Comparison of ENCODE assay signal across 24 cellular contexts in the genomic region with DNA sequence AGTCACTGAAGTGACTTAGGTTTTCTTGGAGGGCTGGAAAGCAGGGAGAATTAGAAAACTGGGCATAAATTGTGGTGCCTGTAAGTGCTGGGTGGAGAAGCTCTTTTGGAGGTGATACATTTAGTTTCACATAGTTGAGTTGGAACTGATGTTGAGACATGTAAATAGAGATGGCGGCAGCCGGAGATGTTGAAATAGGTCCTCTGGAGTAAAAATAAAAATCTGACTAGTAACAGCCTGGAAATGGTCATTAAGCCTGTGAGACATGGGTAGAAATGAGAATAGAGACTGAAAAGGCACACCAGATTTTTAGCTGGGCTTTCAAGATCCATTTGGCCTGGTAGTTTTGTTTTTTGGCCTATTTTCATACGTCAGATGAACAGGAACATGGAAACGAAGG.
"Had no signal": no experiment of that assay in that cellular context is flagged by ENCODE, and none has a peak within 500 bp of the region (broad histone marks: within the 10 kb centered on the region; RNA-seq: fewer than 3 reads in every experiment).

No MANE protein-coding gene starts in this region.

- H3K9me3 Mint-ChIP-seq: effector memory CD8-positive, alpha-beta T cell; natural killer cell treated with Interleukin-12 subunit alpha and Interleukin-12 subunit beta and Interleukin-15 and Interleukin-18, amount 100 ng/mL, for 72 hours; stimulated activated naive B cell treated with anti-CD40 and anti-IgM and Interleukin-4, amounts not matched to agents 10 μg/mL and 1 μg/mL and 100 μg/mL, for 72 hours had no signal

- H3K4me3 Mint-ChIP-seq: dendritic cell treated with granulocyte-macrophage colony-stimulating factor and Interleukin-4, amounts not matched to agents 40 ng/mL and 50 ng/mL, for 4 days; effector memory CD8-positive, alpha-beta T cell; natural killer cell treated with Interleukin-12 subunit alpha and Interleukin-12 subunit beta and Interleukin-15 and Interleukin-18, amount 100 ng/mL, for 72 hours; stimulated activated naive B cell treated with anti-CD40 and anti-IgM and Interleukin-4, amounts not matched to agents 10 μg/mL and 1 μg/mL and 100 μg/mL, for 72 hours; stimulated activated naive CD8-positive, alpha-beta T cell treated with anti-CD3 and anti-CD28 coated beads, Interleukin-15, amount 100 ng/mL, for 72 hours had no signal

- DNase-seq: effector memory CD8-positive, alpha-beta T cell; glutamatergic neuron; left colon; left ventricle myocardium superior; mesenchymal stem cell; midbrain; sigmoid colon; stimulated activated CD4-positive, alpha-beta T cell treated with anti-CD3 and anti-CD28 coated beads, Interleukin-2, amount 100 ng/mL, for 24 hours; stimulated activated CD4-positive, alpha-beta T cell treated with anti-CD3 and anti-CD28 coated beads, Interleukin-4, amount 100 ng/mL, for 4 hours; stimulated activated naive B cell treated with anti-CD40 and anti-IgM and Interleukin-4, amounts not matched to agents 10 μg/mL and 1 μg/mL and 100 μg/mL, for 72 hours; stimulated activated naive CD8-positive, alpha-beta T cell treated with anti-CD3 and anti-CD28 coated beads, Interleukin-15, amount 100 ng/mL, for 72 hours; testis; upper lobe of right lung had no signal

- H3K9me3 ChIP-seq: esophagus muscularis mucosa, gastroesophageal sphincter, neutrophil, right atrium auricular region, sigmoid colon, testis, tibial nerve, upper lobe of right lung, vagina had no signal

- H3K27ac Mint-ChIP-seq: dendritic cell treated with granulocyte-macrophage colony-stimulating factor and Interleukin-4, amounts not matched to agents 40 ng/mL and 50 ng/mL, for 4 days; effector memory CD8-positive, alpha-beta T cell; natural killer cell treated with Interleukin-12 subunit alpha and Interleukin-12 subunit beta and Interleukin-15 and Interleukin-18, amount 100 ng/mL, for 72 hours had no signal

- H3K27ac ChIP-seq: epithelial cell of prostate, esophagus muscularis mucosa, gastroesophageal sphincter, neutrophil, right atrium auricular region, sigmoid colon, skin epidermis, testis, tibial nerve, upper lobe of right lung, vagina had no signal

- H3K27me3 ChIP-seq: esophagus muscularis mucosa, gastroesophageal sphincter, neutrophil, right atrium auricular region, sigmoid colon, testis, tibial nerve, upper lobe of right lung, vagina had no signal

- H3K27me3 Mint-ChIP-seq: dendritic cell treated with granulocyte-macrophage colony-stimulating factor and Interleukin-4, amounts not matched to agents 40 ng/mL and 50 ng/mL, for 4 days; effector memory CD8-positive, alpha-beta T cell; natural killer cell treated with Interleukin-12 subunit alpha and Interleukin-12 subunit beta and Interleukin-15 and Interleukin-18, amount 100 ng/mL, for 72 hours; stimulated activated naive B cell treated with anti-CD40 and anti-IgM and Interleukin-4, amounts not matched to agents 10 μg/mL and 1 μg/mL and 100 μg/mL, for 72 hours; stimulated activated naive CD8-positive, alpha-beta T cell treated with anti-CD3 and anti-CD28 coated beads, Interleukin-15, amount 100 ng/mL, for 72 hours had no signal

- H3K4me3 ChIP-seq: esophagus muscularis mucosa, gastroesophageal sphincter, lung, right atrium auricular region, sigmoid colon, skin epidermis, testis, tibial nerve, upper lobe of right lung, vagina had no signal

- H3K36me3 ChIP-seq: neutrophil, right atrium auricular region, upper lobe of right lung, vagina had no signal
